Comparison of ENCODE assay signal across 7 cellular contexts in genomic region chr22:35183917-35184316, GRCh38.
"Had no signal": no experiment of that assay in that cellular context is flagged by ENCODE, and none has a peak within 500 bp of the region (broad histone marks: within the 10 kb centered on the region; RNA-seq: fewer than 3 reads in every experiment).

No MANE protein-coding gene starts in this region.

- H3K27ac ChIP-seq: HL-60, KMS-11 had no signal

- H3K4me2 ChIP-seq: KMS-11 had no signal

- H3K36me3 Mint-ChIP-seq: IgD-negative memory B cell had no signal

- H3K4me3 Mint-ChIP-seq: IgD-negative memory B cell had no signal

- H3K4me1 Mint-ChIP-seq: IgD-negative memory B cell had no signal

- H3K27ac Mint-ChIP-seq: IgD-negative memory B cell had no signal

- H3K9ac ChIP-seq: KMS-11 had no signal

- FAIRE-seq: HTR-8/SVneo had no signal

- DNase-seq: IMR-90, KBM-7, KG1 had no signal
